In the genomic region with DNA sequence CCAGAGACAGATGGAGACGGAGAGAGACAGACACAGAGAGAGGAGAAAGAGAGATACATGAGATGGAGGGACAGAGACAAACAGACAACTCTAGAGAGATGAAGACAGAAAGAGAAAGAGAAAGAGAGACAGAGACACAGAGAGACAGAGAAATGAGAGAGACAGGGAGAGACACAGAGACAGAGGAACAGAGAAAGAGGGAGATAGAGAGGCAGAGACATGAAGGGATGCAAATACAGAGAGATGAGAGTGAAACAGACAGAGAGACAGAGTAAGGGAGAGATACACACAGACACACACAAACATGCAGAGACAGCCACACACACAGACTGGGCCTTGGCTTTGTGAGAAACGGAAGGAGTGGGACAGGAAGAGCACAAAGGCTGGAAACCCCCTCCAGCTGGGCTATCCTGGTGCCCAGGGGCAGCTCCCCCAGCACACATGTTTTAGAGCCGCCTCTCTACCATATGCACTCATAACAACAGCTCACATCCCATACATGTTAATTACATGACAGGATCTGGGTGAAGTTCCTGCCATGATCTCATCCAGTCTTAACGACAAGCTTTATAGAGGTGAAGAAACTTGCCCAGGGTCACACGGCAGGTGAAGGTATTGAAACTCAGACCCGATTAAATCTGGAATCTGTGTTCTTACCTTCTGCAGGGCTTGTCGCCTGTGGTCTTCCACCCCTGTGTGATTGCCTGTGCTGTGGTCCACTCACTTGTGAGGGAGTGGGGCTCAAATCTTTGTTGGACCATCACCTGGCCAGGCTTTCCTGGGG, we compare ENCODE assay signal across 23 cellular contexts. TPM values are rescaled to one million over a fixed set of nuclear protein-coding genes. Genes with fewer than 3 reads are reported as not detected.
A peak's percentile ranks its signal among the peaks of the same experiment; 100 is the strongest.
DNase-seq lines count a peak whose midpoint lies in the region; ATAC-seq, FAIRE-seq and TF ChIP-seq lines count a peak whose summit lies in the region.
"Had no signal": no experiment of that assay in that cellular context is flagged by ENCODE, and none has a peak within 500 bp of the region (broad histone marks: within the 10 kb centered on the region; RNA-seq: fewer than 3 reads in every experiment).

No MANE protein-coding gene starts in this region.

- peaks cover 2 to 10% of the 10 kb centered on the region in 2 experiments; a peak in 3 of 4 replicates for H3K36me3 ChIP-seq in GM12878 (ENCODE audit: control insufficient read depth in 2 of 2, insufficient read depth in 2 of 2, low read length in 1 of 2)

- ATAC-seq in activated T-cell treated with anti-CD3 and anti-CD28 coated beads, Interleukin-2, amount 50 U/mL, for 72 hours (replicated peaks in 1 of 2), result no peak
- ATAC-seq in GM18868 (IDR thresholded peaks at IDR 0.05; ENCODE audit: unreplicated experiment), result peak; percentile 83
- peak; percentile 56 for ATAC-seq in HG02885 (IDR thresholded peaks at IDR 0.05; ENCODE audit: poor library complexity, unreplicated experiment)
- peak; percentile 90 for ATAC-seq in GM12878
- ATAC-seq in GM21528 (IDR thresholded peaks at IDR 0.05; ENCODE audit: low FRiP score, unreplicated experiment), result no peak
- ATAC-seq: heart left ventricle, K562, right cardiac atrium had no signal

- POLR2A ChIA-PET in GM12878 (lab: Charles Lee), result no interaction called here

- H3K4me1 Mint-ChIP-seq in activated T-cell treated with anti-CD3 and anti-CD28 coated beads, Interleukin-2, amount 50 U/mL, for 72 hours (ENCODE audit: low read depth), result peaks cover 30% of the 10 kb centered on the region

- peaks cover 6 to 9% of the 10 kb centered on the region in 2 donors for H3K9me3 Mint-ChIP-seq in activated T-cell treated with anti-CD3 and anti-CD28 coated beads, Interleukin-2, amount 50 U/mL, for 72 hours

- H3K4me1 ChIP-seq in GM12878 (ENCODE audit: control insufficient read depth, insufficient read depth, low read length), result peaks cover 29% of the 10 kb centered on the region
- H3K4me1 ChIP-seq: heart left ventricle, stomach had no signal

- WGBS in GM12878 (ENCODE audit: insufficient coverage, insufficient replicate concordance, low lambda C conversion rate, missing lambda C conversion rate), result 61% methylated on average over 7 of the region's 7 CpGs

- H3K27me3 Mint-ChIP-seq in activated T-cell treated with anti-CD3 and anti-CD28 coated beads, Interleukin-2, amount 50 U/mL, for 72 hours (ENCODE audit: low read depth), result no peaks in the 10 kb centered on the region
- H3K27me3 Mint-ChIP-seq: activated CD4-positive, alpha-beta memory T cell treated with anti-CD3 and anti-CD28 coated beads, Interleukin-2, amount 10 ng/mL, durations not matched to agents 7 days and 5 days had no signal

- TF ChIP-seq POLR2A in GM12878 (IDR thresholded peaks at IDR 0.05; ENCODE audit: low read depth, low read length), result no peak

- in situ Hi-C loops in GM12878 (cut with MboI), result no loop called here

- H3K4me3 Mint-ChIP-seq in activated T-cell treated with anti-CD3 and anti-CD28 coated beads, Interleukin-2, amount 50 U/mL, for 72 hours, result no peak overlapping the region
- H3K4me3 Mint-ChIP-seq: activated CD4-positive, alpha-beta memory T cell treated with anti-CD3 and anti-CD28 coated beads, Interleukin-2, amount 10 ng/mL, durations not matched to agents 7 days and 5 days had no signal

- no peak for TF ChIP-seq EP300 in GM12878 (IDR thresholded peaks at IDR 0.05; ENCODE audit: borderline replicate concordance in 1 of 2, control insufficient read depth in 1 of 2, low read depth in 2 of 2, low read length in 2 of 2)

- H3K27me3 ChIP-seq in GM12878 (replicated peaks in 1 of 2; ENCODE audit: control insufficient read depth in 2 of 2, insufficient read depth in 2 of 2, low read length in 1 of 2), result no peaks in the 10 kb centered on the region
- H3K27me3 ChIP-seq: heart left ventricle, stomach had no signal

- no peak for TF ChIP-seq RAD21 in GM12878 (IDR thresholded peaks at IDR 0.05; ENCODE audit: insufficient read depth, low read depth, low read length)

- H3K27ac Mint-ChIP-seq in activated T-cell treated with anti-CD3 and anti-CD28 coated beads, Interleukin-2, amount 50 U/mL, for 72 hours, result peak overlapping the region; percentile 1
- H3K27ac Mint-ChIP-seq: activated CD4-positive, alpha-beta memory T cell treated with anti-CD3 and anti-CD28 coated beads, Interleukin-2, amount 10 ng/mL, durations not matched to agents 7 days and 5 days had no signal

- SMC1A ChIA-PET in GM12878 (lab: Charles Lee; ENCODE audit: uncharacterized antibody, unreplicated experiment), result interaction anchor here (0.8 to 1.9 kb wide), 3 partner anchors 20 to 31 kb away, joined by 4 to 5 read pairs (median 4); no protein-coding TSS in a partner anchor

- H4K20me1 ChIP-seq in GM12878 (ENCODE audit: control insufficient read depth, insufficient read depth), result no peaks in the 10 kb centered on the region

- 0 out of 2 replicates have a peak overlapping the region, but pooled peaks have one; percentile 4 for H3K9ac ChIP-seq in GM12878 (ENCODE audit: control insufficient read depth, insufficient read depth, low read length)

- CTCF ChIA-PET in GM12878 (lab: Yijun Ruan, JAX), result no interaction called here

- H3K27ac ChIP-seq in GM12878 (ENCODE audit: control insufficient read depth, insufficient read depth), result peak overlapping the region; percentile 56
- H3K27ac ChIP-seq: heart left ventricle, stomach had no signal

- H3K4me3 ChIP-seq in GM12878, result peak overlapping the region; percentile 17; the same call in 1 of the 2 replicates
- H3K4me3 ChIP-seq: heart left ventricle, K562, stomach had no signal

- no peak for DNase-seq in activated T-cell treated with anti-CD3 and anti-CD28 coated beads, Interleukin-2, amount 50 U/mL, for 72 hours
- no peak for DNase-seq in activated T-cell treated with anti-CD3 and anti-CD28 coated beads, Interleukin-2, amount 50 U/mL, for 48 hours
- peak; percentile 51 for DNase-seq in GM12878 (ENCODE audit: low read depth, low spot score)
- no peak for DNase-seq in NCI-H345 treated with DMSO at 0.1 percent for 48 hours (lab: John Stamatoyannopoulos, UW; ENCODE audit: unreplicated experiment)
- no peak for DNase-seq in hypothalamus (lab: John Stamatoyannopoulos, UW)
- DNase-seq: activated CD4-positive, alpha-beta memory T cell treated with anti-CD3 and anti-CD28 coated beads, Interleukin-2, amount 10 ng/mL, durations not matched to agents 7 days and 5 days; activated effector memory CD4-positive, alpha-beta T cell treated with Interleukin-2 at 50 U/mL for 16 hours; C1 segment of cervical spinal cord; DMS153; heart left ventricle; MV-4-11; NCI-H187; right cardiac atrium; stomach had no signal

- peak; percentile 7 for FAIRE-seq in GM12878 (lab: Jason Lieb, UNC)
- FAIRE-seq: GM19239, islet of Langerhans, K562 had no signal

- no peaks in the 10 kb centered on the region for H3K79me2 ChIP-seq in GM12878 (ENCODE audit: control insufficient read depth, insufficient read depth, low read length)

- H3K9me3 ChIP-seq in GM12878 (replicated peaks; ENCODE audit: control insufficient read depth, insufficient read depth, low read length), result peaks cover 12% of the 10 kb centered on the region

- peak overlapping the region; percentile 21; the same call in 1 of the 2 replicates for H2AFZ ChIP-seq in GM12878 (ENCODE audit: control insufficient read depth, low read depth, low read length)

- H3K36me3 Mint-ChIP-seq in activated T-cell treated with anti-CD3 and anti-CD28 coated beads, Interleukin-2, amount 50 U/mL, for 72 hours (ENCODE audit: insufficient read depth in 2 of 2), result peaks cover 22 to 46% of the 10 kb centered on the region in 2 donors

- RAD21 ChIA-PET in GM12878 (lab: Charles Lee; ENCODE audit: unreplicated experiment), result interaction anchor here (1.7 to 2.6 kb wide), 2 partner anchors 30 to 48 kb away, joined by 3 to 8 read pairs; no protein-coding TSS in a partner anchor

- no TSS peak for BruUV-seq in GM12878 (replicated peaks; lab: Mats Ljungman, UMichigan)

- no peak overlapping the region for H3K4me2 ChIP-seq in GM12878 (ENCODE audit: control insufficient read depth, insufficient read depth)

- intact Hi-C loops in GM12878 (cut with micrococcal nuclease; ENCODE audit: unreplicated experiment), result loop anchor here (2.0 kb wide), 1 partner anchor 25 kb away; no protein-coding TSS in a partner anchor

- no peak for TF ChIP-seq CTCF in GM12878 (IDR thresholded peaks at IDR 0.05 in 2 of 3, conservative IDR thresholded peaks at IDR 0.05 in 1 of 3; ENCODE audit: control insufficient read depth in 2 of 3, extremely low read depth in 1 of 3, insufficient read depth in 1 of 3, low read depth in 3 of 3, low read length in 3 of 3)

RNA-seq across cellular contexts. Expression of gene IL18R1, which starts 32.4 kb away (rescaled TPM):
- 10 to 100 TPM; 56.5 to 68.0 TPM for total RNA-seq in activated T-cell treated with anti-CD3 and anti-CD28 coated beads, Interleukin-2, amount 50 U/mL, for 72 hours
- 52.5 and 58.7 TPM in 2 replicates for total RNA-seq in GM12878 (2013; cell fraction: nucleolus; rRNA removed)
- total RNA-seq in GM12878 (2014; rRNA removed) (10.5 and 12.8 TPM in 2 replicates), GM12878 (2014; rRNA removed; fragmentation: Illumina TruSeq; extraction: Trizol) (11.6 and 14.6 TPM in 2 replicates), GM12878 (2021) (10.0 and 10.4 TPM in 2 replicates)
- polyA plus RNA-seq in GM12878 (2011; ENCODE audit: low read depth), result 10.9 TPM
- polyA plus RNA-seq in GM12878 (2011; rRNA removed) (15.5 and 23.0 TPM in 2 replicates), GM12878 (2014; fragmentation: Illumina TruSeq; extraction: Trizol) (11.0 and 11.3 TPM in 2 replicates), GM12878 (2014; fragmentation: Nextera tagmentation; extraction: Ambion mirVana) (1 to 10 TPM; 3.5 to 3.8 TPM), GM12878 (2014; rRNA removed) (9.0 and 12.0 TPM in 2 replicates), GM12878 (2016; fragmentation: Nextera tagmentation; extraction: Ambion mirVana) (10 to 100 TPM; 10.9 to 14.3 TPM)
- polyA plus RNA-seq in GM12878 (2011; cell fraction: cytosol; rRNA removed), result 6.3 and 7.0 TPM in 2 replicates
- polyA plus RNA-seq in GM12878 (2011; cell fraction: nucleus; rRNA removed), result 25.2 and 33.5 TPM in 2 replicates
- polyA plus RNA-seq in GM12878 (2012), result 14.1 and 28.7 TPM in 2 replicates
- 10.4 and 10.8 TPM in 2 replicates for polyA minus RNA-seq in GM12878 (2011; rRNA and poly(A)+ RNA removed)
- polyA minus RNA-seq in GM12878 (2011; cell fraction: cytosol; rRNA and poly(A)+ RNA removed), result 3.1 and 4.2 TPM in 2 replicates
- polyA minus RNA-seq in GM12878 (2011; cell fraction: nucleus; rRNA and poly(A)+ RNA removed), result 26.6 and 29.5 TPM in 2 replicates
- total RNA-seq: A673 had no signal

RNA-seq across cellular contexts. Expression of gene IL18RAP, which starts 35.0 kb away (rescaled TPM):
- total RNA-seq in activated T-cell treated with anti-CD3 and anti-CD28 coated beads, Interleukin-2, amount 50 U/mL, for 72 hours, result 1 to 10 TPM; 7.6 to 9.5 TPM
- total RNA-seq in GM12878 (2013; cell fraction: nucleolus; rRNA removed), result 5.9 and 6.6 TPM in 2 replicates
- 0.65 and 0.85 TPM in 2 replicates for total RNA-seq in GM12878 (2014; rRNA removed)
- total RNA-seq in GM12878 (2014; rRNA removed; fragmentation: Illumina TruSeq; extraction: Trizol), result 1.0 and 1.3 TPM in 2 replicates
- 0.54 and 1.4 TPM in 2 replicates for total RNA-seq in GM12878 (2021)
- polyA plus RNA-seq in GM12878 (2011; ENCODE audit: low read depth), result 1.2 TPM
- polyA plus RNA-seq in GM12878 (2011; rRNA removed), result 1.6 and 3.4 TPM in 2 replicates
- polyA plus RNA-seq in GM12878 (2011; cell fraction: cytosol; rRNA removed), result 0.60 and 0.72 TPM in 2 replicates
- polyA plus RNA-seq in GM12878 (2011; cell fraction: nucleus; rRNA removed), result 5.1 and 9.1 TPM in 2 replicates
- 1.3 and 4.6 TPM in 2 replicates for polyA plus RNA-seq in GM12878 (2012)
- polyA plus RNA-seq in GM12878 (2014; fragmentation: Illumina TruSeq; extraction: Trizol), result 0.75 and 1.4 TPM in 2 replicates
- polyA plus RNA-seq in GM12878 (2014; fragmentation: Nextera tagmentation; extraction: Ambion mirVana), result under 1 TPM; 0.37 to 0.53 TPM
- 0.64 and 0.86 TPM in 2 replicates for polyA plus RNA-seq in GM12878 (2014; rRNA removed)
- polyA plus RNA-seq in GM12878 (2016; fragmentation: Nextera tagmentation; extraction: Ambion mirVana), result 1 to 10 TPM in 1 of 2 experiments, not detected in 1; 1.1 TPM
- polyA minus RNA-seq in GM12878 (2011; rRNA and poly(A)+ RNA removed), result 1.4 and 2.6 TPM in 2 replicates
- not detected in 2 replicates for polyA minus RNA-seq in GM12878 (2011; cell fraction: cytosol; rRNA and poly(A)+ RNA removed)
- 4.1 and 4.4 TPM in 2 replicates for polyA minus RNA-seq in GM12878 (2011; cell fraction: nucleus; rRNA and poly(A)+ RNA removed)
- total RNA-seq: A673, lung microvascular endothelial cell, osteocyte had no signal

Comparison
In these comparisons a context has a peak if more than half of its experiments do, and no peak if none do; other contexts are left out.
1. ATAC-seq: peak in GM18868 (single experiment), HG02885 (single experiment) and GM12878 (single experiment); none in activated T-cell treated with anti-CD3 and anti-CD28 coated beads, Interleukin-2, amount 50 U/mL, for 72 hours (0 of 2) and GM21528 (single experiment).